In genomic region chr5:159156426-159156835, GRCh38 we compare ENCODE assay signal across 9 cellular contexts. TPM values are rescaled to one million over a fixed set of nuclear protein-coding genes. Genes with fewer than 3 reads are reported as not detected.
DNase-seq lines count a peak whose midpoint lies in the region; ATAC-seq and TF ChIP-seq lines count a peak whose summit lies in the region.
"Had no signal": no experiment of that assay in that cellular context is flagged by ENCODE, and none has a peak within 500 bp of the region (broad histone marks: within the 10 kb centered on the region; RNA-seq: fewer than 3 reads in every experiment).

No MANE protein-coding gene starts in this region.

- POLR2A ChIA-PET in activated CD4-positive, alpha-beta T cell treated with anti-CD3 and anti-CD28 coated beads for 36 hours (lab: Charles Lee), result interaction anchor here (1.0 kb wide), 1 partner anchor 51 kb away, joined by 5 read pairs; no protein-coding TSS in a partner anchor

- H3K9me3 Mint-ChIP-seq in activated CD4-positive, alpha-beta T cell treated with anti-CD3 and anti-CD28 coated beads for 36 hours (ENCODE audit: low read depth), result no peaks in the 10 kb centered on the region
- H3K9me3 Mint-ChIP-seq in T-helper 2 cell treated with Interferon-gamma antibody and Interleukin-4, amounts not matched to agents 5 μg/mL and 100 μg/mL, for 36 hours, result no peaks in the 10 kb centered on the region
- no peaks in the 10 kb centered on the region for H3K9me3 Mint-ChIP-seq in natural killer cell

- peak; percentile 44 for ATAC-seq in activated CD4-positive, alpha-beta T cell treated with anti-CD3 and anti-CD28 coated beads for 36 hours
- ATAC-seq in GM21786 (IDR thresholded peaks at IDR 0.05; ENCODE audit: unreplicated experiment) (peak; percentile 9), natural killer cell (peak; percentile 27 to 56 (median 40)), GM18909 (IDR thresholded peaks at IDR 0.05; ENCODE audit: poor library complexity, unreplicated experiment) (no peak)

- intact Hi-C loops in activated CD4-positive, alpha-beta T cell treated with anti-CD3 and anti-CD28 coated beads for 36 hours (cut with DNase I, micrococcal nuclease), result loop anchor here (1.0 to 5.0 kb wide), 5 partner anchors 106 to 831 kb away; partner anchors contain the start of genes UBLCP1 (in 2 of the 2), ADRA1B (in 1 of the 2) and IL12B (in 1 of the 2)
- intact Hi-C loops in natural killer cell (cut with micrococcal nuclease), result loop anchor here (1.0 to 5.0 kb wide), 4 partner anchors 106 to 830 kb away; partner anchors contain the start of gene UBLCP1

- H3K4me1 Mint-ChIP-seq in activated CD4-positive, alpha-beta T cell treated with anti-CD3 and anti-CD28 coated beads for 36 hours, result peaks cover 38% of the 10 kb centered on the region
- H3K4me1 Mint-ChIP-seq in T-helper 2 cell treated with Interferon-gamma antibody and Interleukin-4, amounts not matched to agents 5 μg/mL and 100 μg/mL, for 36 hours (ENCODE audit: low read depth), result peaks cover 17% of the 10 kb centered on the region
- peaks cover 10 to 12% of the 10 kb centered on the region in 2 donors for H3K4me1 Mint-ChIP-seq in natural killer cell

- CTCF ChIA-PET in activated CD4-positive, alpha-beta T cell treated with anti-CD3 and anti-CD28 coated beads for 36 hours (lab: Charles Lee), result interaction anchor here (0.7 to 3.9 kb wide), 46 partner anchors 9 to 711 kb away, joined by 3 to 73 read pairs (median 5); no protein-coding TSS in a partner anchor

- peaks cover 35% of the 10 kb centered on the region for H3K36me3 Mint-ChIP-seq in activated CD4-positive, alpha-beta T cell treated with anti-CD3 and anti-CD28 coated beads for 36 hours (ENCODE audit: low read depth)
- H3K36me3 Mint-ChIP-seq in T-helper 2 cell treated with Interferon-gamma antibody and Interleukin-4, amounts not matched to agents 5 μg/mL and 100 μg/mL, for 36 hours (ENCODE audit: low read depth), result peaks cover 43% of the 10 kb centered on the region
- H3K36me3 Mint-ChIP-seq in natural killer cell, result peaks cover 16% of the 10 kb centered on the region

- H3K4me3 Mint-ChIP-seq in activated CD4-positive, alpha-beta T cell treated with anti-CD3 and anti-CD28 coated beads for 36 hours, result no peak overlapping the region
- H3K4me3 Mint-ChIP-seq in T-helper 2 cell treated with Interferon-gamma antibody and Interleukin-4, amounts not matched to agents 5 μg/mL and 100 μg/mL, for 36 hours, result peak overlapping the region; percentile 37
- no peak overlapping the region for H3K4me3 Mint-ChIP-seq in natural killer cell

- no peak for DNase-seq in activated CD4-positive, alpha-beta T cell treated with anti-CD3 and anti-CD28 coated beads for 36 hours
- no peak for DNase-seq in activated CD4-positive, alpha-beta T cell treated with anti-CD3 and anti-CD28 coated beads, Interleukin-2, amount 50 U/mL, for 48 hours
- DNase-seq in T-helper 2 cell treated with Interferon-gamma antibody and Interleukin-4, amounts not matched to agents 5 μg/mL and 100 μg/mL, for 36 hours (ENCODE audit: low spot score), result no peak
- no peak for DNase-seq in natural killer cell
- DNase-seq in epidermal melanocyte (ENCODE audit: insufficient read length, low spot score), result no peak
- no peak for DNase-seq in activated gamma-delta T cell treated with Interleukin-2 at 50 U/mL for 16 hours
- DNase-seq: NCI-H2081 treated with DMSO at 0.1 percent for 48 hours had no signal

- H3K27ac Mint-ChIP-seq in activated CD4-positive, alpha-beta T cell treated with anti-CD3 and anti-CD28 coated beads for 36 hours, result no peak overlapping the region
- H3K27ac Mint-ChIP-seq in T-helper 2 cell treated with Interferon-gamma antibody and Interleukin-4, amounts not matched to agents 5 μg/mL and 100 μg/mL, for 36 hours, result no peak overlapping the region
- peak overlapping the region in 1 of 2 donors; percentile 42 for H3K27ac Mint-ChIP-seq in natural killer cell

- no peak for TF ChIP-seq CTCF in natural killer cell (IDR thresholded peaks at IDR 0.05)

- H3K27me3 Mint-ChIP-seq in activated CD4-positive, alpha-beta T cell treated with anti-CD3 and anti-CD28 coated beads for 36 hours, result no peaks in the 10 kb centered on the region
- peaks cover 1% of the 10 kb centered on the region for H3K27me3 Mint-ChIP-seq in T-helper 2 cell treated with Interferon-gamma antibody and Interleukin-4, amounts not matched to agents 5 μg/mL and 100 μg/mL, for 36 hours (ENCODE audit: low read depth)
- peaks cover 0 to 2% of the 10 kb centered on the region in 2 donors for H3K27me3 Mint-ChIP-seq in natural killer cell (ENCODE audit: low read depth in 2 of 2)

RNA-seq across cellular contexts. Expression of gene RNF145, which starts 52.9 kb away (rescaled TPM):
- total RNA-seq in activated CD4-positive, alpha-beta T cell treated with anti-CD3 and anti-CD28 coated beads for 36 hours, result 10 to 100 TPM; 81.9 to 87.5 TPM
- total RNA-seq in natural killer cell, result 10 to 100 TPM; 29.8 to 40.4 (median 38.4) TPM

RNA-seq across cellular contexts. Expression of gene EBF1, which starts 56.7 kb away (rescaled TPM):
- total RNA-seq in activated CD4-positive, alpha-beta T cell treated with anti-CD3 and anti-CD28 coated beads for 36 hours, result under 1 TPM in 1 of 2 experiments, not detected in 1; 0.12 TPM
- 1 to 10 TPM in 1 of 3 donors, under 1 TPM in 2; 0.29 to 1.5 (median 0.35) TPM for total RNA-seq in natural killer cell
